23 cellular contexts compared by ENCODE assay signal in genomic region chr6:128888444-128889175, GRCh38. TPM values are rescaled to one million over a fixed set of nuclear protein-coding genes. Genes with fewer than 3 reads are reported as not detected.
DNase-seq lines count a peak whose midpoint lies in the region; ATAC-seq and TF ChIP-seq lines count a peak whose summit lies in the region.
"Had no signal": no experiment of that assay in that cellular context is flagged by ENCODE, and none has a peak within 500 bp of the region (broad histone marks: within the 10 kb centered on the region; RNA-seq: fewer than 3 reads in every experiment).

No MANE protein-coding gene starts in this region.

- in situ Hi-C loops in gastrocnemius medialis (cut with MboI; ENCODE audit: low sequenced_read_pairs in 4 of 4), result no loop called here

- TF ChIP-seq EP300 in gastroesophageal sphincter (IDR thresholded peaks at IDR 0.05), result no peak

- DNase-seq in coronary artery (ENCODE audit: low spot score) (no peak), left ventricle myocardium inferior (no peak), gastrocnemius medialis (no peak), NCI-H446 (lab: John Stamatoyannopoulos, UW) (no peak), NCI-H2107 (lab: John Stamatoyannopoulos, UW) (no peak), adrenal gland (no peak)
- DNase-seq: C1 segment of cervical spinal cord; CD4-positive, alpha-beta memory T cell; COR-L47; DMS53; H7; Kasumi-1; MV-4-11; NCI-H1105; NCI-H146; NCI-H2029; NCI-H2171; NCI-H226; NCI-H510A treated with DMSO at 0.1 percent for 48 hours had no signal

- no peak for TF ChIP-seq POLR2A in gastroesophageal sphincter (IDR thresholded peaks at IDR 0.05)
- TF ChIP-seq POLR2A in gastrocnemius medialis (IDR thresholded peaks at IDR 0.05), result no peak
- no peak for TF ChIP-seq POLR2A in adrenal gland (IDR thresholded peaks at IDR 0.05)

- H3K36me3 ChIP-seq in gastroesophageal sphincter (no peaks in the 10 kb centered on the region), left ventricle myocardium inferior (no peaks in the 10 kb centered on the region), gastrocnemius medialis (no peaks in the 10 kb centered on the region), adrenal gland (replicated peaks in 1 of 2) (no peaks in the 10 kb centered on the region)
- H3K36me3 ChIP-seq: SJSA1 had no signal

- ATAC-seq in gastroesophageal sphincter, result no peak
- no peak for ATAC-seq in gastrocnemius medialis
- ATAC-seq: K562 had no signal

- intact Hi-C loops in left ventricle myocardium inferior (cut with micrococcal nuclease) (no loop called here), gastrocnemius medialis (cut with DNase I; ENCODE audit: low total_unique reads) (loop anchor here (10.0 kb wide), 1 partner anchor 164 kb away; no protein-coding TSS in a partner anchor), adrenal gland (cut with DNase I) (no loop called here)

- H3K27ac ChIP-seq in coronary artery (no peak overlapping the region), gastroesophageal sphincter (no peak overlapping the region), left ventricle myocardium inferior (replicated peaks) (peak overlapping the region; percentile 88), gastrocnemius medialis (no peak overlapping the region), adrenal gland (no peak overlapping the region)
- H3K27ac ChIP-seq: SJSA1 had no signal

- TF ChIP-seq CTCF in coronary artery (IDR thresholded peaks at IDR 0.05) (no peak), gastroesophageal sphincter (IDR thresholded peaks at IDR 0.05) (no peak), left ventricle myocardium inferior (IDR thresholded peaks at IDR 0.05; ENCODE audit: borderline replicate concordance) (no peak), gastrocnemius medialis (IDR thresholded peaks at IDR 0.05 in 4 of 5, conservative IDR thresholded peaks at IDR 0.05 in 1 of 5) (no peak), adrenal gland (IDR thresholded peaks at IDR 0.05) (no peak)

- no peaks in the 10 kb centered on the region for H3K4me1 ChIP-seq in gastroesophageal sphincter
- H3K4me1 ChIP-seq in left ventricle myocardium inferior, result peaks cover 22% of the 10 kb centered on the region
- no peaks in the 10 kb centered on the region for H3K4me1 ChIP-seq in gastrocnemius medialis
- no peaks in the 10 kb centered on the region for H3K4me1 ChIP-seq in adrenal gland (replicated peaks in 1 of 2)
- H3K4me1 ChIP-seq: SJSA1 had no signal

- H3K27me3 ChIP-seq in gastroesophageal sphincter (no peaks in the 10 kb centered on the region), left ventricle myocardium inferior (ENCODE audit: low read depth) (no peaks in the 10 kb centered on the region), gastrocnemius medialis (no peaks in the 10 kb centered on the region), adrenal gland (no peaks in the 10 kb centered on the region)
- H3K27me3 ChIP-seq: SJSA1 had no signal

- no peaks in the 10 kb centered on the region for H3K9me3 ChIP-seq in gastroesophageal sphincter
- no peaks in the 10 kb centered on the region for H3K9me3 ChIP-seq in left ventricle myocardium inferior (replicated peaks)
- no peaks in the 10 kb centered on the region for H3K9me3 ChIP-seq in gastrocnemius medialis
- H3K9me3 ChIP-seq in adrenal gland (replicated peaks in 1 of 3), result no peaks in the 10 kb centered on the region
- H3K9me3 ChIP-seq: SJSA1 had no signal

- H3K4me3 ChIP-seq in coronary artery (peak overlapping the region; percentile 76), gastroesophageal sphincter (peak overlapping the region; percentile 17 to 61), left ventricle myocardium inferior (peak overlapping the region; percentile 72), gastrocnemius medialis (peak overlapping the region in 3 of 4 donors; percentile 2 to 83 (median 7)), adrenal gland (no peak overlapping the region)
- H3K4me3 ChIP-seq: K562, SJSA1 had no signal

- 87 to 91% methylated on average over 5 of the region's 5 CpGs for WGBS in gastroesophageal sphincter (ENCODE audit: low coverage in 1 of 2), 2 donors
- WGBS in adrenal gland, 4 donors, result 83 to 90% (median 88%) methylated on average over 5 of the region's 5 CpGs

RNA-seq across cellular contexts. Expression of gene LAMA2, which starts 5.7 kb away (rescaled TPM):
- total RNA-seq in gastroesophageal sphincter, result 100 to 1,000 TPM; 103 to 199 (median 153) TPM
- total RNA-seq in left ventricle myocardium inferior, result 185 TPM
- 100 to 1,000 TPM in 1 of 4 donors, 10 to 100 TPM in 3; 52.9 to 113 (median 71.3) TPM for total RNA-seq in gastrocnemius medialis
- total RNA-seq in adrenal gland, result 100 to 1,000 TPM in 1 of 8 donors, 10 to 100 TPM in 7; 30.8 to 105 (median 46.2) TPM
- 10 to 100 TPM in 1 of 3 donors, 1 to 10 TPM in 2; 5.8 to 18.4 (median 6.6) TPM for polyA plus RNA-seq in adrenal gland
- total RNA-seq: G401 had no signal

Comparison
In these comparisons a context has a peak if more than half of its experiments do, and no peak if none do; other contexts are left out.
1. H3K4me3 ChIP-seq: peak in coronary artery (single experiment), gastroesophageal sphincter (2 of 2), left ventricle myocardium inferior (single experiment) and gastrocnemius medialis (3 of 4); none in adrenal gland (0 of 4).